ENCODE assay signal across 3 cellular contexts in the genomic region with DNA sequence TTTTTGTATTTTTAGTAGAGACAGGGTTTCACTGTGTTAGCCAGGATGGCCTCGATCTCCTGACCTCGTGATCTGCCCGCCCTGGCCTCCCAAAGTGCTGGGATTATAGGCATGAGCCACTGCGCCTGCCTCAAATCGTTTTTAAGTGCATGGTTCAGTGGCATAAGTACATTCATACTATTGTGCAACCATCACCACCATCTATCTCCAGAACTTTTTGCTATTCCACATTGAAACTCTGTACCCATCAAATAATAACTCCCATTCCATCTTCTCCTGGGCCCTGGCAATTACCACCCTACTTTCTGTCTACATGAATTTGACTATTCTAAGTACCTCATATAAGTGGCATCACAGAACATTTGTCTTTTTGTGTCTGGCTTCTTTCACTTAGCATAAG.
TF ChIP-seq lines count a peak whose summit lies in the region.

No MANE protein-coding gene starts in this region.

TF ChIP-seq in IMR-90, 13 proteins besides CTCF, POLR2A, EP300 and RAD21:
- peak; percentile 70 for TF ChIP-seq CEBPB (IDR thresholded peaks at IDR 0.05; ENCODE audit: low read depth, low read length)

TF ChIP-seq in K562, 482 proteins besides CTCF, POLR2A, EP300 and RAD21:
- TF ChIP-seq CEBPB (tag; IDR thresholded peaks at IDR 0.05), result peak; percentile 52; the same call in 1 of the 2 replicates
TF ChIP-seq in K562: peak in this region for 1; not testable (repeated sequence) for 481.

TF ChIP-seq in HepG2, 621 proteins besides CTCF, POLR2A, EP300 and RAD21:
- TF ChIP-seq CEBPB (IDR thresholded peaks at IDR 0.05; ENCODE audit: borderline replicate concordance, low read depth, low read length), result 0 out of 2 replicates have a peak, but pooled peaks have one; percentile 16
TF ChIP-seq in HepG2: peak in this region for 1; not testable (repeated sequence) for 620.
